1 cellular context compared by ENCODE assay signal in genomic region chr22:35430897-35431322, GRCh38.
TF ChIP-seq lines count a peak whose summit lies in the region.

No MANE protein-coding gene starts in this region.

TF ChIP-seq in K562, 482 proteins besides CTCF, POLR2A, EP300 and RAD21 (continued from another document):
- TF ChIP-seq CHD7 (IDR thresholded peaks at IDR 0.05; ENCODE audit: low read depth, low read length) (no peak), DEAF1 (CRISPR knock-in tag; IDR thresholded peaks at IDR 0.05) (no peak), SRSF9 (IDR thresholded peaks at IDR 0.05; ENCODE audit: borderline replicate concordance, low read depth, low read length) (no peak), SMARCA4 (IDR thresholded peaks at IDR 0.05) (no peak), RREB1 (CRISPR knock-in tag; IDR thresholded peaks at IDR 0.05) (no peak), BCL6 (CRISPR knock-in tag; IDR thresholded peaks at IDR 0.05) (no peak), THAP7 (CRISPR knock-in tag; IDR thresholded peaks at IDR 0.05) (no peak), PTTG1 (tag; IDR thresholded peaks at IDR 0.05; ENCODE audit: low read depth) (no peak), MCM7 (IDR thresholded peaks at IDR 0.05) (no peak), PRDM10 (IDR thresholded peaks at IDR 0.05; ENCODE audit: partially characterized antibody) (no peak), PRPF4 (IDR thresholded peaks at IDR 0.05; ENCODE audit: insufficient read depth, low read depth, low read length, poor library complexity, severe bottlenecking) (no peak), ESRRB (CRISPR knock-in tag; IDR thresholded peaks at IDR 0.05; ENCODE audit: borderline replicate concordance) (no peak), RBM39 (optimal IDR thresholded peaks at IDR 0.05; ENCODE audit: low read depth, low read length) (no peak), TARDBP (IDR thresholded peaks at IDR 0.05) (no peak), ZNF384 (IDR thresholded peaks at IDR 0.05; ENCODE audit: low read depth, low read length) (peak; percentile 25; the same call in 1 of the 2 replicates), CTCFL (IDR thresholded peaks at IDR 0.05; ENCODE audit: borderline replicate concordance, insufficient read depth, low read depth, low read length, poor library complexity, severe bottlenecking) (peak; percentile 78), CC2D1A (IDR thresholded peaks at IDR 0.05) (0 out of 2 replicates have a peak, but pooled peaks have one; percentile 11), ETS2 (tag; IDR thresholded peaks at IDR 0.05; ENCODE audit: borderline replicate concordance, poor library complexity, severe bottlenecking) (no peak), RBBP5 (IDR thresholded peaks at IDR 0.05; ENCODE audit: borderline replicate concordance, insufficient read depth, low read length, poor library complexity, severe bottlenecking) (no peak), CHD2 (IDR thresholded peaks at IDR 0.05; ENCODE audit: low read depth, low read length) (no peak), HDAC3 (IDR thresholded peaks at IDR 0.05; ENCODE audit: borderline replicate concordance, partially characterized antibody) (no peak), NFRKB (IDR thresholded peaks at IDR 0.05; ENCODE audit: low read depth) (no peak)
